19 cellular contexts compared by ENCODE assay signal in genomic region chr1:3405974-3406867, GRCh38. TPM values are rescaled to one million over a fixed set of nuclear protein-coding genes. Genes with fewer than 3 reads are reported as not detected.
"Had no signal": no experiment of that assay in that cellular context is flagged by ENCODE, and none has a peak within 500 bp of the region (broad histone marks: within the 10 kb centered on the region; RNA-seq: fewer than 3 reads in every experiment).

No MANE protein-coding gene starts in this region.

- H3K4me1 Mint-ChIP-seq: activated naive CD8-positive, alpha-beta T cell treated with anti-CD3 and anti-CD28 coated beads, Interleukin-2, amount 10 ng/mL, durations not matched to agents 7 days and 5 days had no signal

- H3K4me3 Mint-ChIP-seq: activated naive CD8-positive, alpha-beta T cell treated with anti-CD3 and anti-CD28 coated beads, Interleukin-2, amount 10 ng/mL, durations not matched to agents 7 days and 5 days; effector memory CD8-positive, alpha-beta T cell; mesothelial cell of epicardium; nephron progenitor cell had no signal

- H3K27ac Mint-ChIP-seq: activated naive CD8-positive, alpha-beta T cell treated with anti-CD3 and anti-CD28 coated beads, Interleukin-2, amount 10 ng/mL, durations not matched to agents 7 days and 5 days; mesothelial cell of epicardium; nephron progenitor cell had no signal

- H3K36me3 Mint-ChIP-seq: activated naive CD8-positive, alpha-beta T cell treated with anti-CD3 and anti-CD28 coated beads, Interleukin-2, amount 10 ng/mL, durations not matched to agents 7 days and 5 days; mesothelial cell of epicardium had no signal

- DNase-seq: activated CD4-positive, alpha-beta T cell treated with anti-CD3 and anti-CD28 coated beads, Interleukin-2, amount 50 U/mL, for 1 hour; activated CD8-positive, alpha-beta memory T cell treated with anti-CD3 and anti-CD28 coated beads for 24 hours; activated gamma-delta T cell treated with Interleukin-2 at 50 U/mL for 16 hours; activated naive CD8-positive, alpha-beta T cell treated with anti-CD3 and anti-CD28 coated beads, Interleukin-2, amount 10 ng/mL, durations not matched to agents 7 days and 5 days; anterior cingulate cortex; dermis blood vessel endothelial cell; effector memory CD8-positive, alpha-beta T cell; heart right ventricle; left colon; lower lobe of right lung; nephron progenitor cell; right lobe of liver; stimulated activated CD4-positive, alpha-beta T cell treated with anti-CD3 and anti-CD28 coated beads, Interleukin-4, amount 100 ng/mL, for 4 hours; stimulated activated CD8-positive, alpha-beta memory T cell treated with anti-CD3 and anti-CD28 coated beads, Interleukin-4, amount 100 ng/mL, for 48 hours; stimulated activated naive CD4-positive, alpha-beta T cell treated with Interleukin-2 at 50 U/mL for 16 hours; substantia nigra had no signal

- ATAC-seq: activated CD4-positive, CD25-positive, alpha-beta regulatory T cell treated with anti-CD3 and anti-CD28 coated beads, Interleukin-2, amount 50 U/mL, for 24 hours; effector memory CD8-positive, alpha-beta T cell; gastroesophageal sphincter; heart right ventricle; left colon; lower lobe of right lung; right lobe of liver had no signal

- H3K9me3 Mint-ChIP-seq: activated naive CD8-positive, alpha-beta T cell treated with anti-CD3 and anti-CD28 coated beads, Interleukin-2, amount 10 ng/mL, durations not matched to agents 7 days and 5 days; effector memory CD8-positive, alpha-beta T cell; mesothelial cell of epicardium; nephron progenitor cell had no signal

RNA-seq across cellular contexts. Expression of gene ARHGEF16, which starts 48.2 kb away (rescaled TPM):
- total RNA-seq: activated naive CD8-positive, alpha-beta T cell treated with anti-CD3 and anti-CD28 coated beads, Interleukin-2, amount 10 ng/mL, durations not matched to agents 7 days and 5 days had no signal
